Comparison of ENCODE assay signal across 10 cellular contexts in the genomic region with DNA sequence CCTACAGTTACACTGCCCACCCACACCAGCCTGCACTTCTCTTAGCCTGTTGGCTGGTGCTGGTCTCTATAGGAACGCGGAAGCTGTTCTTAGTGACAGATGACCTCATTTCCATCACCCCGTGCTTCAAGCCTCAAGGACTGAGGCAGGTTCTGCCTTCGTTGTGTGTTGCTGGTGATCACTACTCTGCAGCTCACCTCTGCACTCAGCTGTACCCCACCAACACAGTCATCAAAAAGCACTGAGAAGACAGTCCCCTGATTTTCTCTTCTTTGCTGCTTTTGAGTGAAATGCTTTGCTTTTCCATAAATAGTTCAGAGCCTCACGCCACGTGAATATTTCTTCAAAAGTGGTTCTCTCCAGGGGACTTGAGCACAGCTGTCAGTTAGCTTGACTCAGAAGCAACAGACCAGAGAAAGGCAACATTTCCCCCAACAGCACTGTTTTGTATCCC.
DNase-seq lines count a peak whose midpoint lies in the region; ATAC-seq and TF ChIP-seq lines count a peak whose summit lies in the region.
"Had no signal": no experiment of that assay in that cellular context is flagged by ENCODE, and none has a peak within 500 bp of the region (broad histone marks: within the 10 kb centered on the region; RNA-seq: fewer than 3 reads in every experiment).

No MANE protein-coding gene starts in this region.

- CTCF ChIA-PET in GM10248 (lab: Yijun Ruan, JAX), result interaction anchor here (0.8 to 4.7 kb wide), 21 partner anchors 9 to 346 kb away, joined by 3 to 29 read pairs (median 4); no protein-coding TSS in a partner anchor

- intact Hi-C loops in left ventricle myocardium superior (cut with micrococcal nuclease), result no loop called here
- intact Hi-C loops in sciatic nerve (cut with DNase I), result no loop called here

- POLR2A ChIA-PET in GM10248 (lab: Yijun Ruan, JAX), result interaction anchor here (1.0 to 1.9 kb wide), 2 partner anchors 15 to 49 kb away, joined by 3 to 6 read pairs; no protein-coding TSS in a partner anchor

- ATAC-seq in GM21423 (IDR thresholded peaks at IDR 0.05; ENCODE audit: unreplicated experiment) (peak; percentile 75), HG03460 (IDR thresholded peaks at IDR 0.05; ENCODE audit: unreplicated experiment) (peak; percentile 83), left ventricle myocardium superior (peak; percentile 91), sciatic nerve (no peak)

- TF ChIP-seq CTCF in GM10248 (IDR thresholded peaks at IDR 0.05; ENCODE audit: control extremely low read depth, extremely low read depth, low read depth, missing control alignments), result no peak

- DNase-seq in GM10248 (ENCODE audit: extremely low spot score), result peak; percentile 69
- no peak for DNase-seq in left ventricle myocardium superior
- DNase-seq in pons (ENCODE audit: low spot score), result no peak
- no peak for DNase-seq in stimulated activated CD4-positive, alpha-beta T cell treated with anti-CD3 and anti-CD28 coated beads, Interleukin-12 subunit alpha, Interleukin-12 subunit beta, amount 100 ng/mL, for 4 hours
- no peak for DNase-seq in sciatic nerve (ENCODE audit: low spot score)
- no peak for DNase-seq in NCI-H1436 (lab: John Stamatoyannopoulos, UW)
- DNase-seq: activated effector memory CD4-positive, alpha-beta T cell treated with Interleukin-2 at 50 U/mL for 16 hours; NCI-H1048 had no signal
